In genomic region chr5:159178978-159179377, GRCh38 we compare ENCODE assay signal across 8 cellular contexts. TPM values are rescaled to one million over a fixed set of nuclear protein-coding genes. Genes with fewer than 3 reads are reported as not detected.
A peak's percentile ranks its signal among the peaks of the same experiment; 100 is the strongest.
DNase-seq lines count a peak whose midpoint lies in the region; ATAC-seq, FAIRE-seq and TF ChIP-seq lines count a peak whose summit lies in the region.

No MANE protein-coding gene starts in this region.

- H3K36me3 ChIP-seq in endothelial cell of umbilical vein (ENCODE audit: control insufficient read depth in 2 of 2, extremely low read depth in 1 of 2, insufficient read depth in 2 of 2, low read length in 2 of 2): no peaks in the 10 kb centered on the region

- no peaks in the 10 kb centered on the region for H4K20me1 ChIP-seq in endothelial cell of umbilical vein (replicated peaks; ENCODE audit: control insufficient read depth, extremely low read depth, insufficient read depth, low read length)

- intact Hi-C loops in endothelial cell of umbilical vein (cut with micrococcal nuclease): loop anchor here (1.0 to 10.0 kb wide), 3 partner anchors 29 to 826 kb away; partner anchors contain the start of genes TTC1 and UBLCP1

- H3K4me3 ChIP-seq in endothelial cell of umbilical vein (replicated peaks in 1 of 3; ENCODE audit: insufficient read depth in 1 of 3, low read depth in 1 of 3, low read length in 3 of 3) (peak overlapping the region in 1 of 3 experiments; percentile 29), retinal pigment epithelial cell (ENCODE audit: low read length) (no peak overlapping the region)

- no peaks in the 10 kb centered on the region for H3K27me3 ChIP-seq in endothelial cell of umbilical vein (ENCODE audit: control insufficient read depth in 2 of 2, insufficient read depth in 2 of 2, low read length in 2 of 2)

- DNase-seq in RPMI7951 (ENCODE audit: low read depth) (peak; percentile 91), endothelial cell of umbilical vein (ENCODE audit: low read depth, low spot score) (peak; percentile 97), retinal pigment epithelial cell (ENCODE audit: low read depth) (peak; percentile 93), NCI-H1694 (lab: John Stamatoyannopoulos, UW) (no peak), NCI-H2081 (lab: John Stamatoyannopoulos, UW) (no peak)

- BruUV-seq in endothelial cell of umbilical vein (replicated peaks; lab: Mats Ljungman, UMichigan): no TSS peak

- H2AFZ ChIP-seq in endothelial cell of umbilical vein (ENCODE audit: low read depth, low read length): no peak overlapping the region

- peak; percentile 71 for FAIRE-seq in endothelial cell of umbilical vein (lab: Jason Lieb, UNC)

- no peaks in the 10 kb centered on the region for H3K9me1 ChIP-seq in endothelial cell of umbilical vein (replicated peaks; ENCODE audit: control insufficient read depth, extremely low read depth, insufficient read depth, low read length)

- no peaks in the 10 kb centered on the region for H3K9me3 ChIP-seq in endothelial cell of umbilical vein (replicated peaks; ENCODE audit: control insufficient read depth, insufficient read depth, low read length)

- dilution Hi-C loops in endothelial cell of umbilical vein (cut with MboI; ENCODE audit: extremely low pct_ligation_motif_present, low sequenced_read_pairs): no loop called here

- ATAC-seq in GM18498 (IDR thresholded peaks at IDR 0.05; ENCODE audit: unreplicated experiment) (peak; percentile 49), HG02588 (IDR thresholded peaks at IDR 0.05; ENCODE audit: unreplicated experiment) (peak; percentile 89), GM19467 (IDR thresholded peaks at IDR 0.05; ENCODE audit: unreplicated experiment) (no peak)

- TF ChIP-seq POLR2A in endothelial cell of umbilical vein (IDR thresholded peaks at IDR 0.05; ENCODE audit: low read depth, low read length): peak; percentile 34

- H3K9ac ChIP-seq in endothelial cell of umbilical vein (replicated peaks; ENCODE audit: extremely low read depth, insufficient read depth, low read length): peak overlapping the region; percentile 64

- H3K4me1 ChIP-seq in endothelial cell of umbilical vein (ENCODE audit: control insufficient read depth, extremely low read depth, insufficient read depth, low read length): peaks cover 30% of the 10 kb centered on the region

- peaks cover 4% of the 10 kb centered on the region for H3K79me2 ChIP-seq in endothelial cell of umbilical vein (ENCODE audit: control insufficient read depth, insufficient read depth, low read length)

- peak overlapping the region; percentile 90 for H3K27ac ChIP-seq in endothelial cell of umbilical vein (ENCODE audit: insufficient read depth, low read depth, low read length)

- CTCF ChIA-PET in endothelial cell of umbilical vein (lab: Charles Lee): interaction anchor here (0.7 to 2.7 kb wide), 6 partner anchors 9 to 33 kb away, joined by 4 to 15 read pairs (median 6); no protein-coding TSS in a partner anchor

- POLR2A ChIA-PET in endothelial cell of umbilical vein (lab: Charles Lee): interaction anchor here (0.6 to 1.0 kb wide), 2 partner anchors 12 to 22 kb away, joined by 3 to 4 read pairs; no protein-coding TSS in a partner anchor

- peak overlapping the region; percentile 76 for H3K4me2 ChIP-seq in endothelial cell of umbilical vein (ENCODE audit: insufficient read depth, low read length)

- no peak for TF ChIP-seq CTCF in endothelial cell of umbilical vein (IDR thresholded peaks at IDR 0.05; ENCODE audit: extremely low read depth in 1 of 2, insufficient read depth in 1 of 2, low read depth in 1 of 2, low read length in 2 of 2)
- no peak for TF ChIP-seq CTCF in retinal pigment epithelial cell (conservative IDR thresholded peaks at IDR 0.05; ENCODE audit: low read depth, low read length)

TF ChIP-seq in endothelial cell of umbilical vein, 7 proteins besides CTCF, POLR2A, EP300 and RAD21:
- TF ChIP-seq FOS (IDR thresholded peaks at IDR 0.05; ENCODE audit: borderline replicate concordance, insufficient read depth, low read length) (peak; percentile 84), POLR2AphosphoS5 (IDR thresholded peaks at IDR 0.05; ENCODE audit: insufficient read depth, low read depth, low read length) (peak; percentile 42), JUN (IDR thresholded peaks at IDR 0.05; ENCODE audit: borderline replicate concordance, insufficient read depth, insufficient read length, low read depth) (peak; percentile 95), GATA2 (IDR thresholded peaks at IDR 0.05; ENCODE audit: insufficient read depth, insufficient read length, low read depth, low read length) (no peak), EZH2 (IDR thresholded peaks at IDR 0.05; ENCODE audit: borderline replicate concordance, low read depth, low read length, severe bottlenecking) (no peak)
TF ChIP-seq in endothelial cell of umbilical vein: peak in this region for 3.

RNA-seq across cellular contexts. Expression of gene RNF145, which starts 30.4 kb away (rescaled TPM):
- total RNA-seq in RPMI7951 (2014; rRNA removed; shearing (Covaris generic)): 36.3 and 38.3 TPM in 2 replicates
- total RNA-seq in endothelial cell of umbilical vein: 59.7 and 62.3 TPM in 2 replicates
- 33.6 and 39.4 TPM in 2 replicates for polyA plus RNA-seq in endothelial cell of umbilical vein
- 35.0 and 41.6 TPM in 2 replicates for polyA plus RNA-seq in endothelial cell of umbilical vein (2011; cell fraction: cytosol; rRNA removed)
- polyA plus RNA-seq in endothelial cell of umbilical vein (2011; cell fraction: nucleus; rRNA removed): 47.0 and 50.4 TPM in 2 replicates
- polyA plus RNA-seq in endothelial cell of umbilical vein (2012): 29.8 and 39.8 TPM in 2 replicates
- 73.4 and 80.2 TPM in 2 replicates for polyA minus RNA-seq in endothelial cell of umbilical vein
- polyA minus RNA-seq in endothelial cell of umbilical vein (2011; cell fraction: cytosol; rRNA and poly(A)+ RNA removed): 20.3 TPM
- polyA minus RNA-seq in endothelial cell of umbilical vein (2011; cell fraction: nucleus; rRNA and poly(A)+ RNA removed): 30.4 and 44.2 TPM in 2 replicates

Comparison
In these comparisons a context has a peak if more than half of its experiments do, and no peak if none do; other contexts are left out.
1. DNase-seq: peak in RPMI7951 (single experiment), endothelial cell of umbilical vein (single experiment) and retinal pigment epithelial cell (single experiment); none in NCI-H1694 (single experiment) and NCI-H2081 (0 of 2).